Comparison of ENCODE assay signal across 7 cellular contexts in the genomic region with DNA sequence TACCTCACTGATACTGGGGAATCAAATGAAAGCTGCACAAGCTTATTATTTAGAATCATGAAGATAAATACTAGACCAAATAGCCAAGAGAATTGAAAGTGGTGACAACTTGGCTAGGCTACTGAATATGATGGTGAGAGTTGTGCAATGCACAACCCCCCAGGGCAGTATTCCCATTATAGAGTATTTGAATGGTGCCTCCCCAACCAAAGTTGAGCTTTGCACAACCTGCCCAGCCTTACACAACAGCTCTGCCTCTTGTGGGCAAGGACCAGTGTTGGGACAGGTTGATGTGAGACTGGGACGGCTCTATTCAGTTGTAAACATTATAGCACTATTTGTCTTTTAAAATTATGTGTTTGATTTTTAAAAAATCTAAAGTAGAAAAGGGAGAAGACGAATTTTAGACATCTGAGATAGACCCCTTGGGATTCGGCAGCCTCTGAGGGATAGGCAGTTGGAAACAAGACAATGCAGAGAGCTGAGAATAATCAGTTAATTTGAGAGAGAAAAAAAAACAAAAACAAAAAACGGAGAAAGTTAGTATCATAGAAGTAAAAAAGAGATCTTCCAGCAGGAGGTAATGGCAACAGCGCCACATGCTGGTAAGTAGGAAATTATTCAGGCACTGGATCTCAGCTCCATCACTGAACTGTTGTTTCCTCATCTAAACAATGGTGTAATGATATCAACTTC.
DNase-seq lines count a peak whose midpoint lies in the region; ATAC-seq lines count a peak whose summit lies in the region.

No MANE protein-coding gene starts in this region.

- no peak overlapping the region for H3K4me3 ChIP-seq in MG63
- H3K4me3 ChIP-seq in SJCRH30 = no peak overlapping the region

- H3K9me3 Mint-ChIP-seq in immature natural killer cell = no peaks in the 10 kb centered on the region

- H3K27ac Mint-ChIP-seq in immature natural killer cell = no peak overlapping the region

- no peaks in the 10 kb centered on the region for H3K36me3 Mint-ChIP-seq in immature natural killer cell

- peak; percentile 72 for DNase-seq in GM03348 (ENCODE audit: low spot score)
- peak; percentile 24 for DNase-seq in MG63
- peak; percentile 11 to 52 for DNase-seq in SJCRH30
- DNase-seq in astrocyte of the hippocampus (ENCODE audit: low read depth, low spot score) = peak; percentile 65
- peak; percentile 35 to 61 (median 52) for DNase-seq in immature natural killer cell
- peak; percentile 64 for DNase-seq in stimulated activated CD4-positive, alpha-beta T cell treated with anti-CD3 and anti-CD28 coated beads, Interleukin-4, amount 100 ng/mL, for 24 hours

- H3K9me3 ChIP-seq in MG63 (no peaks in the 10 kb centered on the region), SJCRH30 (replicated peaks) (no peaks in the 10 kb centered on the region)

- no peak for ATAC-seq in GM21515 (IDR thresholded peaks at IDR 0.05; ENCODE audit: unreplicated experiment)

- H3K27me3 Mint-ChIP-seq in immature natural killer cell (ENCODE audit: low read depth in 3 of 3) = peaks cover 0 to 17% (median 3%) of the 10 kb centered on the region in 3 donors

- H3K4me1 ChIP-seq in SJCRH30 = no peaks in the 10 kb centered on the region

- H3K4me1 Mint-ChIP-seq in immature natural killer cell = peaks cover 0 to 1% of the 10 kb centered on the region in 2 donors

- H3K4me3 Mint-ChIP-seq in immature natural killer cell = no peak overlapping the region

- H3K36me3 ChIP-seq in MG63 = no peaks in the 10 kb centered on the region
- H3K36me3 ChIP-seq in SJCRH30 = no peaks in the 10 kb centered on the region

- H3K27ac ChIP-seq in SJCRH30 = no peak overlapping the region

- H3K27me3 ChIP-seq in MG63 = peaks cover 53% of the 10 kb centered on the region
- H3K27me3 ChIP-seq in SJCRH30 = no peaks in the 10 kb centered on the region; the same call in 1 of the 2 replicates
